In the genomic region with DNA sequence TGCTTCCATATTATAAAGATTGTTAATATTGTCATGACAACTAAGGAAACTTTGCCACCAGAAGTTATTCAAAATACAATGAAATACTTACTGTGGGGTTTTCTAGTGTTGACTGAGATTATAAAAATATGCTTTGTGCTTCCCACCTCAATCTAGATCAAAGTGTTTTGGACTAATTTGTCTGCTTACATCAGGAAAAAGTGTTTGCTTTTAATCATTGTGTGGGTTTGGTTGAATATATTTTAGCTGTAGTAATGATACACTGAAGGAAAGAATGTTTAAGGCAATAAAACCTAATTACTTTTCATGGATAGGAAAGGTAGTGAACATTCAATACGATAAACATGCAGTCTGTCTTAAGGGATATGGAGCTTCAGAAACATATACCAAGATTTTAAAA, we compare ENCODE assay signal across 25 cellular contexts.
"Had no signal": no experiment of that assay in that cellular context is flagged by ENCODE, and none has a peak within 500 bp of the region (broad histone marks: within the 10 kb centered on the region; RNA-seq: fewer than 3 reads in every experiment).

No MANE protein-coding gene starts in this region.

- H3K4me3 Mint-ChIP-seq: dendritic cell treated with granulocyte-macrophage colony-stimulating factor and Interleukin-4, amounts not matched to agents 40 ng/mL and 50 ng/mL, for 4 days; effector memory CD8-positive, alpha-beta T cell; endodermal cell had no signal

- H3K4me1 ChIP-seq: colonic mucosa, esophagus squamous epithelium, gastrocnemius medialis had no signal

- H3K9me3 Mint-ChIP-seq: dendritic cell treated with granulocyte-macrophage colony-stimulating factor and Interleukin-4, amounts not matched to agents 40 ng/mL and 50 ng/mL, for 4 days; effector memory CD8-positive, alpha-beta T cell; endodermal cell had no signal

- H3K4me1 Mint-ChIP-seq: endodermal cell had no signal

- ATAC-seq: effector memory CD8-positive, alpha-beta T cell; esophagus mucosa; foreskin keratinocyte; gastrocnemius medialis; gastroesophageal sphincter; heart left ventricle; heart right ventricle had no signal

- DNase-seq: colonic mucosa; cortex of kidney; dermis blood vessel endothelial cell; dorsolateral prefrontal cortex; effector CD4-positive, alpha-beta T cell; effector CD8-positive, alpha-beta T cell; effector memory CD4-positive, alpha-beta T cell; effector memory CD8-positive, alpha-beta T cell; endodermal cell; erythroblast; esophagus squamous epithelium; foreskin fibroblast; foreskin keratinocyte; foreskin melanocyte; gastrocnemius medialis; glutamatergic neuron; head of caudate nucleus; heart left ventricle; heart right ventricle had no signal

- H3K9me3 ChIP-seq: colonic mucosa, esophagus muscularis mucosa, esophagus squamous epithelium, gastrocnemius medialis, gastroesophageal sphincter, heart left ventricle, heart right ventricle had no signal

- H3K4me3 ChIP-seq: colonic mucosa, coronary artery, dorsolateral prefrontal cortex, esophagus muscularis mucosa, esophagus squamous epithelium, gastrocnemius medialis, gastroesophageal sphincter, heart left ventricle, heart right ventricle, hepatocyte had no signal

- H3K27me3 ChIP-seq: colonic mucosa, dorsolateral prefrontal cortex, esophagus muscularis mucosa, esophagus squamous epithelium, foreskin keratinocyte, gastrocnemius medialis, gastroesophageal sphincter, heart left ventricle, heart right ventricle, hepatocyte had no signal

- H3K27me3 Mint-ChIP-seq: dendritic cell treated with granulocyte-macrophage colony-stimulating factor and Interleukin-4, amounts not matched to agents 40 ng/mL and 50 ng/mL, for 4 days had no signal

- H3K27ac Mint-ChIP-seq: dendritic cell treated with granulocyte-macrophage colony-stimulating factor and Interleukin-4, amounts not matched to agents 40 ng/mL and 50 ng/mL, for 4 days; effector memory CD8-positive, alpha-beta T cell; endodermal cell had no signal

- H3K36me3 ChIP-seq: colonic mucosa, esophagus muscularis mucosa, esophagus squamous epithelium, gastrocnemius medialis, gastroesophageal sphincter, heart left ventricle, heart right ventricle had no signal
